ENCODE assay signal across 12 cellular contexts in the genomic region with DNA sequence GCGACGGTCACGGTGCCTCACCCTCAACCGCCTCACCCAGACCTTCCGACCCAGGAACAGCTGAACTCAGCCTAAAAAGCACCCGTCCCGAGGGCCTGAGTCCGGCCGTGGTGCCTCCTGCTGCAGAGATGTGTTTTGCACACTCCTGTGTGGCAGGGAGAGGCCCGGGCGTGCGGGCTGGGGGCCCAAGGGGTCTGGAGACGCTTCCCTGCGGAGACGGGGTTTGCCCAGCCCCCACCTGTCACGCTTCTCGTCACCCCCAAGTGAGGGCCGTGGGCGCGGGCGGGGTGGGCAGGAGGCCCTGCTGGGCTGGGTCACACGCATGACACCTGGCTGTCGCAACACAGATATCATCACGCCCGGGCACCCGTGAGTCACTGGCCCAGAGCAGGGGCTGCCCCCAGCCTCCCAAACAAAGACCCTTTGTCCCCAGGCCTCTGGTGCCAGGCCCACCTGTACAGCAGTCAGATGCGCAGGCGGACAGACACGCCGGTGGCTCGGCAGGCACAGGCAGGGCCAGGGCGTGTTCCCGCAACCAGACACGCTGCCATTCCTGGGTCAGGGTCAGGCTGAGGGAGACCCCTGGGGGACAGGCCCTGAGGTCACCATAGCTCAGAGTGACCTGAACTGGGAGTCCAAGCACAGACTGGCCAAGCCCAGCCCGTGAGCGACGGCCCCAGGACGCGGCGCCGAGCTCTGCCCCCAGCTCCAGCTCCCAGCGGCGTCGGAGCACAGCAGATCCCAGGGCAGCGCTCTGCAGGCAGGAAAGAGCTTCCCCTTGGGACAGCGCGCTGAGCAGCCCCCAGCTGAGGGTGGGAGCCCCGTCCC. TPM values are rescaled to one million over a fixed set of nuclear protein-coding genes. Genes with fewer than 3 reads are reported as not detected.
A peak's percentile ranks its signal among the peaks of the same experiment; 100 is the strongest.
DNase-seq lines count a peak whose midpoint lies in the region; ATAC-seq and TF ChIP-seq lines count a peak whose summit lies in the region.
"Had no signal": no experiment of that assay in that cellular context is flagged by ENCODE, and none has a peak within 500 bp of the region (broad histone marks: within the 10 kb centered on the region; RNA-seq: fewer than 3 reads in every experiment).

No MANE protein-coding gene starts in this region.

- H3K36me3 ChIP-seq in HEK293 (ENCODE audit: control insufficient read depth in 2 of 2, insufficient read depth in 1 of 2, low read length in 2 of 2) = peaks cover 0 to 10% of the 10 kb centered on the region in 2 experiments; a peak in 1 of 3 replicates
- H3K36me3 ChIP-seq in naive thymus-derived CD4-positive, alpha-beta T cell (ENCODE audit: control insufficient read depth in 2 of 3, insufficient read depth in 3 of 3, low read length in 3 of 3) = peaks cover 0 to 13% (median 0%) of the 10 kb centered on the region in 3 experiments
- H3K36me3 ChIP-seq: Peyer's patch, vagina had no signal

- no peaks in the 10 kb centered on the region; the same call in 1 of the 2 replicates for H3K4me1 ChIP-seq in HEK293 (ENCODE audit: control insufficient read depth, insufficient read depth, low read length)
- peaks cover 0 to 8% of the 10 kb centered on the region in 2 donors for H3K4me1 ChIP-seq in naive thymus-derived CD4-positive, alpha-beta T cell (ENCODE audit: control insufficient read depth in 2 of 2, insufficient read depth in 2 of 2, low read length in 2 of 2)

- intact Hi-C loops in naive thymus-derived CD4-positive, alpha-beta T cell (cut with micrococcal nuclease) = no loop called here
- intact Hi-C loops in posterior cingulate gyrus (cut with DNase I) = no loop called here

- no peak overlapping the region for H3K4me3 Mint-ChIP-seq in naive thymus-derived CD4-positive, alpha-beta T cell

- CTCF ChIA-PET in HEK293 (lab: Yijun Ruan, JAX) = interaction anchor here (1.2 to 3.2 kb wide), 2 partner anchors 116 to 254 kb away, joined by 3 to 13 read pairs; no protein-coding TSS in a partner anchor
- CTCF ChIA-PET in naive thymus-derived CD4-positive, alpha-beta T cell (lab: Charles Lee) = no interaction called here

- no peaks in the 10 kb centered on the region for H3K27me3 Mint-ChIP-seq in naive thymus-derived CD4-positive, alpha-beta T cell

- no peaks in the 10 kb centered on the region for H3K27me3 ChIP-seq in naive thymus-derived CD4-positive, alpha-beta T cell (ENCODE audit: control insufficient read depth in 2 of 2, insufficient read depth in 2 of 2, low read length in 2 of 2)

- no peak overlapping the region; the same call in 1 of the 2 replicates for H3K27ac ChIP-seq in HEK293 (ENCODE audit: extremely low read depth, low read depth, low read length)
- peak overlapping the region; percentile 61 for H3K27ac ChIP-seq in VCaP
- H3K27ac ChIP-seq in naive thymus-derived CD4-positive, alpha-beta T cell (ENCODE audit: low read depth, low read length) = no peak overlapping the region
- H3K27ac ChIP-seq: Peyer's patch, vagina had no signal

- H3K9me3 ChIP-seq in HEK293 (ENCODE audit: control insufficient read depth, insufficient read depth, low read depth, low read length) = no peaks in the 10 kb centered on the region
- no peaks in the 10 kb centered on the region for H3K9me3 ChIP-seq in naive thymus-derived CD4-positive, alpha-beta T cell (ENCODE audit: control insufficient read depth in 2 of 3, low read length in 3 of 3)
- H3K9me3 ChIP-seq: Peyer's patch, vagina had no signal

- no peak overlapping the region for H3K4me3 ChIP-seq in HEK293 (ENCODE audit: low read depth, low read length)
- no peak overlapping the region for H3K4me3 ChIP-seq in naive thymus-derived CD4-positive, alpha-beta T cell (ENCODE audit: low read length)
- H3K4me3 ChIP-seq: lung, Peyer's patch, vagina had no signal

- TF ChIP-seq CTCF in HEK293 (tag by site-specific recombination; IDR thresholded peaks at IDR 0.05) (no peak), VCaP (conservative IDR thresholded peaks at IDR 0.05) (no peak)

- peaks cover 0 to 7% (median 5%) of the 10 kb centered on the region in 5 donors for H3K36me3 Mint-ChIP-seq in naive thymus-derived CD4-positive, alpha-beta T cell

- H3K27ac Mint-ChIP-seq in naive thymus-derived CD4-positive, alpha-beta T cell = no peak overlapping the region
- H3K27ac Mint-ChIP-seq: activated T-helper 2 cell treated with anti-CD3 and anti-CD28 coated beads, Interferon-gamma antibody, Interleukin-2, Interleukin-4, amounts not matched to agents 10 μg/mL and 5 μg/mL and 100 μg/mL, durations not matched to agents 14 hours and 24 hours and 36 hours had no signal

- DNase-seq in naive thymus-derived CD4-positive, alpha-beta T cell = no peak
- no peak for DNase-seq in posterior cingulate gyrus
- DNase-seq: DMS79, foreskin melanocyte, NCI-H2029, Peyer's patch had no signal

- ATAC-seq in naive thymus-derived CD4-positive, alpha-beta T cell = peak; percentile 11
- no peak for ATAC-seq in HG03175 (IDR thresholded peaks at IDR 0.05; ENCODE audit: unreplicated experiment)

- peaks cover 0 to 17% (median 15%) of the 10 kb centered on the region in 7 donors for H3K4me1 Mint-ChIP-seq in naive thymus-derived CD4-positive, alpha-beta T cell

- POLR2A ChIA-PET in HEK293 (lab: Yijun Ruan, JAX) = interaction anchor here (0.5 to 1.1 kb wide), 4 partner anchors 12 to 116 kb away, joined by 3 to 6 read pairs (median 4); no protein-coding TSS in a partner anchor
- POLR2A ChIA-PET in naive thymus-derived CD4-positive, alpha-beta T cell (lab: Charles Lee) = no interaction called here

- H3K9me3 Mint-ChIP-seq in naive thymus-derived CD4-positive, alpha-beta T cell = peaks cover 0 to 1% (median 0%) of the 10 kb centered on the region in 11 donors
- H3K9me3 Mint-ChIP-seq: activated T-helper 2 cell treated with anti-CD3 and anti-CD28 coated beads, Interferon-gamma antibody, Interleukin-2, Interleukin-4, amounts not matched to agents 10 μg/mL and 5 μg/mL and 100 μg/mL, durations not matched to agents 14 hours and 24 hours and 36 hours had no signal

TF ChIP-seq in HEK293, 187 proteins besides CTCF, POLR2A, EP300 and RAD21 (continues in another document):
- no peak for TF ChIP-seq ZNF677 (tag by site-specific recombination; IDR thresholded peaks at IDR 0.05)
- TF ChIP-seq, protein P1, sequence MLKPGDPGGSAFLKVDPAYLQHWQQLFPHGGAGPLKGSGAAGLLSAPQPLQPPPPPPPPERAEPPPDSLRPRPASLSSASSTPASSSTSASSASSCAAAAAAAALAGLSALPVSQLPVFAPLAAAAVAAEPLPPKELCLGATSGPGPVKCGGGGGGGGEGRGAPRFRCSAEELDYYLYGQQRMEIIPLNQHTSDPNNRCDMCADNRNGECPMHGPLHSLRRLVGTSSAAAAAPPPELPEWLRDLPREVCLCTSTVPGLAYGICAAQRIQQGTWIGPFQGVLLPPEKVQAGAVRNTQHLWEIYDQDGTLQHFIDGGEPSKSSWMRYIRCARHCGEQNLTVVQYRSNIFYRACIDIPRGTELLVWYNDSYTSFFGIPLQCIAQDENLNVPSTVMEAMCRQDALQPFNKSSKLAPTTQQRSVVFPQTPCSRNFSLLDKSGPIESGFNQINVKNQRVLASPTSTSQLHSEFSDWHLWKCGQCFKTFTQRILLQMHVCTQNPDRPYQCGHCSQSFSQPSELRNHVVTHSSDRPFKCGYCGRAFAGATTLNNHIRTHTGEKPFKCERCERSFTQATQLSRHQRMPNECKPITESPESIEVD (tag by site-specific recombination; IDR thresholded peaks at IDR 0.05) = no peak
- no peak for TF ChIP-seq ZNF830 (tag by site-specific recombination; IDR thresholded peaks at IDR 0.05; ENCODE audit: low read depth)
- TF ChIP-seq KLF1 (tag by site-specific recombination; IDR thresholded peaks at IDR 0.05) = peak; percentile 44; the same call in 1 of the 2 replicates
- TF ChIP-seq KLF7 (tag by site-specific recombination; IDR thresholded peaks at IDR 0.05; ENCODE audit: borderline replicate concordance) = 0 out of 2 replicates have a peak, but pooled peaks have one; percentile 42
- peak; percentile 38; the same call in 1 of the 2 replicates for TF ChIP-seq KLF8 (tag by site-specific recombination; IDR thresholded peaks at IDR 0.05)
- no peak for TF ChIP-seq ZNF423 (tag by site-specific recombination; IDR thresholded peaks at IDR 0.05)
- no peak for TF ChIP-seq ZNF404 (tag by site-specific recombination; IDR thresholded peaks at IDR 0.05)
- 0 out of 2 replicates have a peak, but pooled peaks have one; percentile 5 for TF ChIP-seq SP2 (tag by site-specific recombination; IDR thresholded peaks at IDR 0.05)
- TF ChIP-seq, protein P2, sequence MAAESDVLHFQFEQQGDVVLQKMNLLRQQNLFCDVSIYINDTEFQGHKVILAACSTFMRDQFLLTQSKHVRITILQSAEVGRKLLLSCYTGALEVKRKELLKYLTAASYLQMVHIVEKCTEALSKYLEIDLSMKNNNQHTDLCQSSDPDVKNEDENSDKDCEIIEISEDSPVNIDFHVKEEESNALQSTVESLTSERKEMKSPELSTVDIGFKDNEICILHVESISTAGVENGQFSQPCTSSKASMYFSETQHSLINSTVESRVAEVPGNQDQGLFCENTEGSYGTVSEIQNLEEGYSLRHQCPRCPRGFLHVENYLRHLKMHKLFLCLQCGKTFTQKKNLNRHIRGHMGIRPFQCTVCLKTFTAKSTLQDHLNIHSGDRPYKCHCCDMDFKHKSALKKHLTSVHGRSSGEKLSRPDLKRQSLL (tag by site-specific recombination; IDR thresholded peaks at IDR 0.05) = peak; percentile 85
- peak; percentile 78 for TF ChIP-seq ZFHX2 (tag by site-specific recombination; conservative IDR thresholded peaks at IDR 0.05)
- TF ChIP-seq GLIS2 (tag by site-specific recombination; IDR thresholded peaks at IDR 0.05) = peak; percentile 45; the same call in 1 of the 2 replicates

RNA-seq across cellular contexts. Expression of a gene that starts 6.1 kb away (rescaled TPM):
- total RNA-seq in naive thymus-derived CD4-positive, alpha-beta T cell = 10 to 100 TPM; 10.9 to 29.0 (median 22.8) TPM
- 10 to 100 TPM in 1 of 2 donors, 1 to 10 TPM in 1; 7.2 to 12.7 TPM for polyA plus RNA-seq in naive thymus-derived CD4-positive, alpha-beta T cell

RNA-seq across cellular contexts. Expression of a gene that starts 6.3 kb away (rescaled TPM):
- 100 to 1,000 TPM in 4 of 5 experiments, 10 to 100 TPM in 1; 75.8 to 124 (median 110) TPM for total RNA-seq in naive thymus-derived CD4-positive, alpha-beta T cell
- 10 to 100 TPM; 74.8 to 90.7 TPM for polyA plus RNA-seq in naive thymus-derived CD4-positive, alpha-beta T cell

RNA-seq across cellular contexts. Expression of a gene that starts 8.4 kb away (rescaled TPM):
- 1 to 10 TPM; 2.5 to 5.8 (median 3.0) TPM for total RNA-seq in naive thymus-derived CD4-positive, alpha-beta T cell
- under 1 TPM in 1 of 2 donors, not detected in 1; 0.56 TPM for polyA plus RNA-seq in naive thymus-derived CD4-positive, alpha-beta T cell
- total RNA-seq: vagina had no signal

RNA-seq across cellular contexts. Expression of a gene that starts 24.1 kb away (rescaled TPM):
- 100 to 1,000 TPM in 1 of 5 experiments, 10 to 100 TPM in 1, 1 to 10 TPM in 2, under 1 TPM in 1; 0.49 to 192 (median 7.8) TPM for total RNA-seq in naive thymus-derived CD4-positive, alpha-beta T cell
- polyA plus RNA-seq in naive thymus-derived CD4-positive, alpha-beta T cell = 1 to 10 TPM; 1.4 to 1.5 TPM
- total RNA-seq: vagina had no signal

RNA-seq across cellular contexts. Expression of a gene that starts 31.7 kb away (rescaled TPM):
- total RNA-seq in naive thymus-derived CD4-positive, alpha-beta T cell = 10 to 100 TPM in 2 of 5 experiments, 1 to 10 TPM in 1, not detected in 2; 2.6 to 81.7 (median 12.6) TPM
- polyA plus RNA-seq in naive thymus-derived CD4-positive, alpha-beta T cell = under 1 TPM in 1 of 2 donors, not detected in 1; 0.32 TPM
